Comparison of ENCODE assay signal across 20 cellular contexts in the genomic region with DNA sequence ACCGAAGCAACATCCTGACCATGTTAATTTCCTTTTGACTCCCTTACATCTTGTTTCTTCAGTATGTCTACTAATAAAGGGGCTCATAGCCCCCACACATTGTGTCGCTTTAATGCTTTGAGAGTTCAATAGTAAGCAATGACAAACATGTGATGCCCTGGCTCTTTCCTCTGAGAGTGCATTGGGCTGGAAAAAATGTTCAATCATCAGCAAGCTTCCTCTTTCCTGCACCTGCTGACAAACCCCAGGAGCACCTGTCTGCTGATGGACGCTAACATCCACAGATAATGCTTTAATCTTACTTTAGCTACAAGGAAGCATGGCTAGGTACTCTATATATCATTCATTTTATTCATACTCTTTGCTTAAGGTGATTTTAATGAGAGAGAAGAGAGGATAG.
DNase-seq lines count a peak whose midpoint lies in the region; ATAC-seq lines count a peak whose summit lies in the region.
"Had no signal": no experiment of that assay in that cellular context is flagged by ENCODE, and none has a peak within 500 bp of the region (broad histone marks: within the 10 kb centered on the region; RNA-seq: fewer than 3 reads in every experiment).

No MANE protein-coding gene starts in this region.

- peaks cover 0 to 4% of the 10 kb centered on the region in 2 donors for H3K36me3 Mint-ChIP-seq in naive B cell
- H3K36me3 Mint-ChIP-seq in activated naive CD4-positive, alpha-beta T cell treated with anti-CD3 and anti-CD28 coated beads, Interleukin-2, amount 10 ng/mL, durations not matched to agents 7 days and 5 days = no peaks in the 10 kb centered on the region
- H3K36me3 Mint-ChIP-seq: immature natural killer cell had no signal

- CTCF ChIA-PET in activated naive CD4-positive, alpha-beta T cell treated with anti-CD3 and anti-CD28 coated beads, Interleukin-2, amount 10 ng/mL, durations not matched to agents 7 days and 5 days (lab: Charles Lee) = interaction anchor here (0.8 kb wide), 1 partner anchor 10 kb away, joined by 3 read pairs; no protein-coding TSS in a partner anchor

- DNase-seq in NCI-H187 treated with DMSO at 0.1 percent for 48 hours (lab: John Stamatoyannopoulos, UW) (peak; percentile 76), NCI-H774 (lab: John Stamatoyannopoulos, UW) (peak; percentile 30), naive B cell (peak; percentile 37), cardiac septum (ENCODE audit: low spot score) (no peak)
- no peak for DNase-seq in activated naive CD4-positive, alpha-beta T cell treated with anti-CD3 and anti-CD28 coated beads, Interleukin-2, amount 10 ng/mL, durations not matched to agents 7 days and 5 days
- DNase-seq: activated CD4-positive, alpha-beta T cell treated with anti-CD3 and anti-CD28 coated beads for 1 hour; activated gamma-delta T cell treated with Interleukin-2 at 50 U/mL for 16 hours; AML-193; cortex of kidney; DMS 273 treated with DMSO at 0.1 percent for 48 hours; H9; immature natural killer cell; mammary epithelial cell; right lobe of liver; stimulated activated CD4-positive, alpha-beta T cell treated with anti-CD3 and anti-CD28 coated beads, Interleukin-1b, Interleukin-23, amount 100 ng/mL, for 48 hours had no signal

- peaks cover 7 to 17% (median 14%) of the 10 kb centered on the region in 3 donors for H3K27me3 Mint-ChIP-seq in naive B cell
- peaks cover 15% of the 10 kb centered on the region for H3K27me3 Mint-ChIP-seq in activated naive CD4-positive, alpha-beta T cell treated with anti-CD3 and anti-CD28 coated beads, Interleukin-2, amount 10 ng/mL, durations not matched to agents 7 days and 5 days

- H3K4me3 Mint-ChIP-seq in naive B cell = no peak overlapping the region
- no peak overlapping the region for H3K4me3 Mint-ChIP-seq in activated naive CD4-positive, alpha-beta T cell treated with anti-CD3 and anti-CD28 coated beads, Interleukin-2, amount 10 ng/mL, durations not matched to agents 7 days and 5 days
- H3K4me3 Mint-ChIP-seq: H9, immature natural killer cell, neural crest cell had no signal

- intact Hi-C loops in cardiac septum (cut with DNase I) = no loop called here

- no peak overlapping the region for H3K27ac Mint-ChIP-seq in naive B cell
- H3K27ac Mint-ChIP-seq in activated naive CD4-positive, alpha-beta T cell treated with anti-CD3 and anti-CD28 coated beads, Interleukin-2, amount 10 ng/mL, durations not matched to agents 7 days and 5 days = no peak overlapping the region
- H3K27ac Mint-ChIP-seq: H9, immature natural killer cell had no signal

- H3K9me3 Mint-ChIP-seq in naive B cell = peaks cover 0 to 5% (median 0%) of the 10 kb centered on the region in 7 donors
- no peaks in the 10 kb centered on the region for H3K9me3 Mint-ChIP-seq in activated naive CD4-positive, alpha-beta T cell treated with anti-CD3 and anti-CD28 coated beads, Interleukin-2, amount 10 ng/mL, durations not matched to agents 7 days and 5 days

- ATAC-seq in GM18511 (IDR thresholded peaks at IDR 0.05; ENCODE audit: unreplicated experiment) (peak; percentile 84), naive B cell (ENCODE audit: low read depth in 2 of 2) (peak; percentile 90), HG03442 (IDR thresholded peaks at IDR 0.05; ENCODE audit: unreplicated experiment) (no peak), HG02884 (IDR thresholded peaks at IDR 0.05; ENCODE audit: unreplicated experiment) (no peak)
- ATAC-seq: HepG2, right lobe of liver had no signal

- peaks cover 8 to 16% (median 13%) of the 10 kb centered on the region in 3 donors for H3K4me1 Mint-ChIP-seq in naive B cell
- no peaks in the 10 kb centered on the region for H3K4me1 Mint-ChIP-seq in activated naive CD4-positive, alpha-beta T cell treated with anti-CD3 and anti-CD28 coated beads, Interleukin-2, amount 10 ng/mL, durations not matched to agents 7 days and 5 days
- H3K4me1 Mint-ChIP-seq: immature natural killer cell had no signal

Comparison
In these comparisons a context has a peak if more than half of its experiments do, and no peak if none do; other contexts are left out.
1. ATAC-seq: peak in GM18511 (single experiment) and naive B cell (2 of 2); none in HG03442 (single experiment) and HG02884 (single experiment).
2. DNase-seq: peak in NCI-H187 treated with DMSO at 0.1 percent for 48 hours (single experiment), NCI-H774 (single experiment) and naive B cell (single experiment); none in cardiac septum (single experiment) and activated naive CD4-positive, alpha-beta T cell treated with anti-CD3 and anti-CD28 coated beads, Interleukin-2, amount 10 ng/mL, durations not matched to agents 7 days and 5 days (single experiment).